13 cellular contexts compared by ENCODE assay signal in the genomic region with DNA sequence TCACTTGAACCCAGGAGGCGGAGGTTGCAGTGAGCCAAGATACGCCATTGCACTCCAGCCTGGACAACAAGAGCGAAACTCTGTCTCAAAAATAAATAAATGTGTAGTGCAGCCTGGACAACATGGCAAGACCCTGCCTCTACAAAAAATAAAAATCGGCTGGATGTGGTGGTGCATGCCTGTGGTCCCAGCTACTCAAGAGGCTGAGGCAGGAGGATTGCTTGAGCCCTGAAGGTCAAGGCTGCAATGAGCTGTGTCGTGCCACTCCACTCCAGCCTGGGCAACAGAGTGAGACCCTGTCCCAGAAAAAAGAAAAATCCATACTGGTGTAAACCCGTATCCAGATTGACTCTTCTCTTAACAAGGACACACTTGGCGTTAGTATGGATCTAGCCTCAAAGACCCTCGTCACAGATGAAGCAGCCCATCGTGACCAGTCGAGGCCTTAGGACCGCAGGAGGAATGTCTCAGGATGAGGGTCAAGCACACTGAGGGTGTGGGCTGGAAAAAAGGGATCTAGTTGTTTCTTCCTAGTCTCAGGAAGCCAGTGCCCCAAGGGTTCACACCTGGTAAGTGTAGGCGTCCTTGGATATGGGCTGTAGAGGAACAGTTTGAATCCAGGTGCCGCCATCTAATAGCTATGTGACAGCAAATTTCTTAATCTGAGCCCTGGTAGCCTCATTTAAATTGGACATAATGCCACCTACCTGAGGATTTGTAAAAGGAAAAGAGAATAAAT. TPM values are rescaled to one million over a fixed set of nuclear protein-coding genes. Genes with fewer than 3 reads are reported as not detected.
DNase-seq lines count a peak whose midpoint lies in the region; ATAC-seq, FAIRE-seq and TF ChIP-seq lines count a peak whose summit lies in the region.
"Had no signal": no experiment of that assay in that cellular context is flagged by ENCODE, and none has a peak within 500 bp of the region (broad histone marks: within the 10 kb centered on the region; RNA-seq: fewer than 3 reads in every experiment).

No MANE protein-coding gene starts in this region.

- H3K27ac ChIP-seq in astrocyte (ENCODE audit: low read depth, low read length) (no peak overlapping the region), spleen (peak overlapping the region; percentile 28 to 82 (median 58))
- H3K27ac ChIP-seq: vagina had no signal

- peaks cover 38% of the 10 kb centered on the region for H3K36me3 Mint-ChIP-seq in activated CD4-positive, alpha-beta T cell treated with anti-CD3 and anti-CD28 coated beads, Interleukin-2, amount 10 ng/mL, durations not matched to agents 24 days and 14 days (ENCODE audit: low read depth)
- peaks cover 14% of the 10 kb centered on the region for H3K36me3 Mint-ChIP-seq in astrocyte (ENCODE audit: low read depth, unreplicated experiment)

- peak; percentile 11 for ATAC-seq in HG02973 (IDR thresholded peaks at IDR 0.05; ENCODE audit: unreplicated experiment)

- H3K4me1 Mint-ChIP-seq in activated CD4-positive, alpha-beta T cell treated with anti-CD3 and anti-CD28 coated beads, Interleukin-2, amount 10 ng/mL, durations not matched to agents 24 days and 14 days = peaks cover 25% of the 10 kb centered on the region
- peaks cover 53% of the 10 kb centered on the region for H3K4me1 Mint-ChIP-seq in astrocyte (ENCODE audit: low read depth, unreplicated experiment)

- no peak for DNase-seq in activated CD4-positive, alpha-beta T cell treated with anti-CD3 and anti-CD28 coated beads, Interleukin-2, amount 10 ng/mL, durations not matched to agents 24 days and 14 days
- no peak for DNase-seq in activated CD4-positive, alpha-beta T cell treated with anti-CD3 and anti-CD28 coated beads for 1 hour
- DNase-seq in astrocyte (ENCODE audit: low read depth) (no peak), spleen (no peak), C1 segment of cervical spinal cord (lab: John Stamatoyannopoulos, UW) (no peak), NCI-H748 treated with DMSO at 0.1 percent for 48 hours (lab: John Stamatoyannopoulos, UW) (no peak), SW480 (ENCODE audit: low spot score) (no peak)
- DNase-seq: NCI-H774 had no signal

- H3K36me3 ChIP-seq in astrocyte (ENCODE audit: insufficient read depth, low read length) (peaks cover 46% of the 10 kb centered on the region), spleen (peaks cover 6 to 54% (median 51%) of the 10 kb centered on the region in 6 donors)

- H3K27me3 ChIP-seq in astrocyte (ENCODE audit: insufficient read depth, low read length) = no peaks in the 10 kb centered on the region
- H3K27me3 ChIP-seq in spleen (replicated peaks in 1 of 7) = no peaks in the 10 kb centered on the region
- H3K27me3 ChIP-seq: vagina had no signal

- H3K9me3 Mint-ChIP-seq in activated CD4-positive, alpha-beta T cell treated with anti-CD3 and anti-CD28 coated beads, Interleukin-2, amount 10 ng/mL, durations not matched to agents 24 days and 14 days = no peaks in the 10 kb centered on the region
- no peaks in the 10 kb centered on the region for H3K9me3 Mint-ChIP-seq in astrocyte (ENCODE audit: unreplicated experiment)
- H3K9me3 Mint-ChIP-seq: activated T-helper 1 cell treated with anti-CD3 and anti-CD28 coated beads, Interleukin-12 subunit alpha, Interleukin-12 subunit beta, Interleukin-2, Interleukin-4 antibody, amounts not matched to agents 30 ng/mL and 10 ng/mL and 1 ng/mL, durations not matched to agents 14 hours and 24 hours and 36 hours; H9 had no signal

- no peak overlapping the region for H3K4me3 ChIP-seq in astrocyte (ENCODE audit: insufficient read depth, low read depth, low read length)
- no peak overlapping the region for H3K4me3 ChIP-seq in spleen
- H3K4me3 ChIP-seq: coronary artery, vagina had no signal

- no peak overlapping the region for H3K9ac ChIP-seq in astrocyte (ENCODE audit: low read length)

- TF ChIP-seq CTCF in astrocyte (IDR thresholded peaks at IDR 0.05; ENCODE audit: insufficient read depth, low read depth, low read length) (no peak), spleen (IDR thresholded peaks at IDR 0.05 in 8 of 11, conservative IDR thresholded peaks at IDR 0.05 in 3 of 11) (no peak)

- TF ChIP-seq POLR2A in spleen (IDR thresholded peaks at IDR 0.05) = no peak

- peaks cover 19% of the 10 kb centered on the region for H3K4me1 ChIP-seq in astrocyte (ENCODE audit: insufficient read depth, low read length)
- H3K4me1 ChIP-seq in spleen = peaks cover 18 to 68% (median 50%) of the 10 kb centered on the region in 6 donors

- 83 to 91% (median 89%) methylated on average over 13 of the region's 13 CpGs for WGBS in spleen, 5 donors

- H2AFZ ChIP-seq in astrocyte (ENCODE audit: low read depth, low read length) = no peak overlapping the region

- no peak overlapping the region for H3K4me3 Mint-ChIP-seq in activated CD4-positive, alpha-beta T cell treated with anti-CD3 and anti-CD28 coated beads, Interleukin-2, amount 10 ng/mL, durations not matched to agents 24 days and 14 days
- H3K4me3 Mint-ChIP-seq in astrocyte (ENCODE audit: unreplicated experiment) = no peak overlapping the region
- H3K4me3 Mint-ChIP-seq: activated T-helper 1 cell treated with anti-CD3 and anti-CD28 coated beads, Interleukin-12 subunit alpha, Interleukin-12 subunit beta, Interleukin-2, Interleukin-4 antibody, amounts not matched to agents 30 ng/mL and 10 ng/mL and 1 ng/mL, durations not matched to agents 14 hours and 24 hours and 36 hours; H9 had no signal

- no peak overlapping the region for H3K4me2 ChIP-seq in astrocyte (ENCODE audit: low read length)

- H3K9me3 ChIP-seq in astrocyte (ENCODE audit: insufficient read depth, low read depth, low read length) = no peaks in the 10 kb centered on the region
- no peaks in the 10 kb centered on the region for H3K9me3 ChIP-seq in spleen
- H3K9me3 ChIP-seq: vagina had no signal

- intact Hi-C loops in activated CD4-positive, alpha-beta T cell treated with anti-CD3 and anti-CD28 coated beads, Interleukin-2, amount 10 ng/mL, durations not matched to agents 24 days and 14 days (cut with micrococcal nuclease) = loop anchor here (1.0 to 2.0 kb wide), 3 partner anchors 14 to 70 kb away; no protein-coding TSS in a partner anchor
- intact Hi-C loops in spleen (cut with DNase I; ENCODE audit: low total_unique reads) = loop anchor here (5.0 kb wide), 1 partner anchor 69 kb away; no protein-coding TSS in a partner anchor

- H3K27me3 Mint-ChIP-seq in activated CD4-positive, alpha-beta T cell treated with anti-CD3 and anti-CD28 coated beads, Interleukin-2, amount 10 ng/mL, durations not matched to agents 24 days and 14 days = no peaks in the 10 kb centered on the region
- H3K27me3 Mint-ChIP-seq in astrocyte (ENCODE audit: low read depth, unreplicated experiment) = no peaks in the 10 kb centered on the region

- FAIRE-seq in astrocyte (lab: Jason Lieb, UNC) = no peak

- peak overlapping the region; percentile 90 for H3K27ac Mint-ChIP-seq in activated CD4-positive, alpha-beta T cell treated with anti-CD3 and anti-CD28 coated beads, Interleukin-2, amount 10 ng/mL, durations not matched to agents 24 days and 14 days
- peak overlapping the region; percentile 77 for H3K27ac Mint-ChIP-seq in astrocyte (ENCODE audit: unreplicated experiment)

- peaks cover 10% of the 10 kb centered on the region for H3K79me2 ChIP-seq in astrocyte (ENCODE audit: insufficient read depth, low read length)

- H4K20me1 ChIP-seq in astrocyte (ENCODE audit: insufficient read depth, low read length) = peaks cover 56% of the 10 kb centered on the region

RNA-seq across cellular contexts. Expression of a gene that starts 4.0 kb away (rescaled TPM):
- 0.40 and 0.68 TPM in 2 replicates for total RNA-seq in activated CD4-positive, alpha-beta T cell treated with anti-CD3 and anti-CD28 coated beads, Interleukin-2, amount 10 ng/mL, durations not matched to agents 24 days and 14 days
- 0.55 and 0.70 TPM in 2 replicates for total RNA-seq in astrocyte
- 10 to 100 TPM in 1 of 7 donors, 1 to 10 TPM in 6; 2.6 to 13.9 (median 7.3) TPM for total RNA-seq in spleen
- polyA plus RNA-seq in spleen = 1 to 10 TPM; 1.4 to 9.0 (median 2.9) TPM

RNA-seq across cellular contexts. Expression of a gene that starts 13.2 kb away (rescaled TPM):
- total RNA-seq in activated CD4-positive, alpha-beta T cell treated with anti-CD3 and anti-CD28 coated beads, Interleukin-2, amount 10 ng/mL, durations not matched to agents 24 days and 14 days = 85.3 and 89.0 TPM in 2 replicates
- total RNA-seq in astrocyte = 78.8 and 87.3 TPM in 2 replicates
- total RNA-seq in spleen = 10 to 100 TPM; 55.6 to 84.6 (median 61.9) TPM
- polyA plus RNA-seq in spleen = 10 to 100 TPM; 54.1 to 93.8 (median 65.6) TPM

RNA-seq across cellular contexts. Expression of a gene that starts 13.5 kb away (rescaled TPM):
- 15.0 and 21.5 TPM in 2 replicates for total RNA-seq in activated CD4-positive, alpha-beta T cell treated with anti-CD3 and anti-CD28 coated beads, Interleukin-2, amount 10 ng/mL, durations not matched to agents 24 days and 14 days
- total RNA-seq in astrocyte (40.9 and 43.3 TPM in 2 replicates), spleen (10 to 100 TPM; 41.4 to 61.2 (median 47.7) TPM)
- 10 to 100 TPM; 69.0 to 92.1 (median 83.5) TPM for polyA plus RNA-seq in spleen

RNA-seq across cellular contexts. Expression of a gene that starts 35.5 kb away (rescaled TPM):
- 62.6 and 63.1 TPM in 2 replicates for total RNA-seq in activated CD4-positive, alpha-beta T cell treated with anti-CD3 and anti-CD28 coated beads, Interleukin-2, amount 10 ng/mL, durations not matched to agents 24 days and 14 days
- total RNA-seq in astrocyte = 34.8 and 37.2 TPM in 2 replicates
- total RNA-seq in spleen = 100 to 1,000 TPM in 3 of 7 donors, 10 to 100 TPM in 4; 79.4 to 121 (median 95.9) TPM
- 10 to 100 TPM; 17.2 to 33.1 (median 27.4) TPM for polyA plus RNA-seq in spleen

RNA-seq across cellular contexts. Expression of a gene that starts 39.8 kb away (rescaled TPM):
- 515 and 516 TPM in 2 replicates for total RNA-seq in activated CD4-positive, alpha-beta T cell treated with anti-CD3 and anti-CD28 coated beads, Interleukin-2, amount 10 ng/mL, durations not matched to agents 24 days and 14 days
- total RNA-seq in astrocyte (521 and 535 TPM in 2 replicates), spleen (100 to 1,000 TPM; 344 to 554 (median 430) TPM)
- 100 to 1,000 TPM; 262 to 317 (median 289) TPM for polyA plus RNA-seq in spleen
